In the genomic region with DNA sequence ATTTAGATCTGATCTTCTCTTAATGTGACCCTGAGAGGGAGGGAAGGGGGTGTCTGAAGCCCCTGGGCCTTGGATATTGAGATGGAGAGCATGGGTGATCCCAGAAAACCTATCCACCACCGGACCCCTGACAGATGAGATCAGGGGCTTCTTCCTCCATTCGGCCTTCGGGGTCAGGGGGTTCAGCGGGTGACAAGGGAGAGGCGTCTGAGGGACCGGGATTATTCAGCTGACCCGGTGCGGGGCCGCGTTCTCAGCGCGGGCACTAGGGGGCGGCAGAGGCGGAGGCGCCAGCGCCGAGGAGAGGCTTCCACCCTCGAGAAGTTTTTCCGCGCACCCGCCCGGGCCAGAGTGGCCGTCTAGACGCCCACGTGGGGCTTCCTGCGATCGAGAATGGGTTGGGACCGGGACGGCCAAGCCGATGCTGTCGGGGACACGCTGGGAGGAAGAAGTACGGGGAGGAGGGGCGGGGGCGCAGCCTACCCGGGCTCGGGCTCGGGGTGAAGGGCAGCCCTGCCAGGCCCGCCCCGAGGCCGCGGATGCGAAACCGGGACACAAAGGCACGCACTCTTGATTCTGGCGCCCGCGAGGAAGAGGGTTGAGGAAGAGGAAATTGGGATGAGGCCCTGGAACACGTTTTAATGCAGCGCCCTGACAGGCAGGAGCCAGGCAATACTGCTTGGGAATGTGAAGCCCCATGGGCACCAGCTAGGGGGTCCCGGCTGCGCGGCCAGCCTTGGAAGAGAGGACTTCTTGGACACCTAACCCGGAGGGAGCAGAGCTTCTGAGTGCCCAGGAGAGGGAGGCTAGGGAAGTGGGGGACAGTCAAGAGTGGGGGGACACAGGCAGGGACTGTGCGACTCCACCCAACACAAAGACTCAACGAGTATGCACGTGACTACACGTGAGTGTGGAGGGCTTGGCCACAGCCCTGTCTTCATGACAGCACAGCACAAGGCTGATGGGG, we compare ENCODE assay signal across 1 cellular context.
TF ChIP-seq lines count a peak whose summit lies in the region.

No MANE protein-coding gene starts in this region.

TF ChIP-seq in HepG2, 621 proteins besides CTCF, POLR2A, EP300 and RAD21 (continued from another document and continues in another):
- TF ChIP-seq, protein P1, sequence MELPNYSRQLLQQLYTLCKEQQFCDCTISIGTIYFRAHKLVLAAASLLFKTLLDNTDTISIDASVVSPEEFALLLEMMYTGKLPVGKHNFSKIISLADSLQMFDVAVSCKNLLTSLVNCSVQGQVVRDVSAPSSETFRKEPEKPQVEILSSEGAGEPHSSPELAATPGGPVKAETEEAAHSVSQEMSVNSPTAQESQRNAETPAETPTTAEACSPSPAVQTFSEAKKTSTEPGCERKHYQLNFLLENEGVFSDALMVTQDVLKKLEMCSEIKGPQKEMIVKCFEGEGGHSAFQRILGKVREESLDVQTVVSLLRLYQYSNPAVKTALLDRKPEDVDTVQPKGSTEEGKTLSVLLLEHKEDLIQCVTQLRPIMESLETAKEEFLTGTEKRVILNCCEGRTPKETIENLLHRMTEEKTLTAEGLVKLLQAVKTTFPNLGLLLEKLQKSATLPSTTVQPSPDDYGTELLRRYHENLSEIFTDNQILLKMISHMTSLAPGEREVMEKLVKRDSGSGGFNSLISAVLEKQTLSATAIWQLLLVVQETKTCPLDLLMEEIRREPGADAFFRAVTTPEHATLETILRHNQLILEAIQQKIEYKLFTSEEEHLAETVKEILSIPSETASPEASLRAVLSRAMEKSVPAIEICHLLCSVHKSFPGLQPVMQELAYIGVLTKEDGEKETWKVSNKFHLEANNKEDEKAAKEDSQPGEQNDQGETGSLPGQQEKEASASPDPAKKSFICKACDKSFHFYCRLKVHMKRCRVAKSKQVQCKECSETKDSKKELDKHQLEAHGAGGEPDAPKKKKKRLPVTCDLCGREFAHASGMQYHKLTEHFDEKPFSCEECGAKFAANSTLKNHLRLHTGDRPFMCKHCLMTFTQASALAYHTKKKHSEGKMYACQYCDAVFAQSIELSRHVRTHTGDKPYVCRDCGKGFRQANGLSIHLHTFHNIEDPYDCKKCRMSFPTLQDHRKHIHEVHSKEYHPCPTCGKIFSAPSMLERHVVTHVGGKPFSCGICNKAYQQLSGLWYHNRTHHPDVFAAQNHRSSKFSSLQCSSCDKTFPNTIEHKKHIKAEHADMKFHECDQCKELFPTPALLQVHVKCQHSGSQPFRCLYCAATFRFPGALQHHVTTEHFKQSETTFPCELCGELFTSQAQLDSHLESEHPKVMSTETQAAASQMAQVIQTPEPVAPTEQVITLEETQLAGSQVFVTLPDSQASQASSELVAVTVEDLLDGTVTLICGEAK (IDR thresholded peaks at IDR 0.05), result no peak
- TF ChIP-seq, protein P1 (CRISPR knock-in tag; IDR thresholded peaks at IDR 0.05), result no peak
- no peak for TF ChIP-seq ZNF383 (CRISPR knock-in tag; IDR thresholded peaks at IDR 0.05; ENCODE audit: borderline replicate concordance)
- no peak for TF ChIP-seq SOX6 (IDR thresholded peaks at IDR 0.05)
- TF ChIP-seq SOX6 (CRISPR knock-in tag; IDR thresholded peaks at IDR 0.05), result 0 out of 2 replicates have a peak, but pooled peaks have one; percentile 20
- TF ChIP-seq, protein P2, sequence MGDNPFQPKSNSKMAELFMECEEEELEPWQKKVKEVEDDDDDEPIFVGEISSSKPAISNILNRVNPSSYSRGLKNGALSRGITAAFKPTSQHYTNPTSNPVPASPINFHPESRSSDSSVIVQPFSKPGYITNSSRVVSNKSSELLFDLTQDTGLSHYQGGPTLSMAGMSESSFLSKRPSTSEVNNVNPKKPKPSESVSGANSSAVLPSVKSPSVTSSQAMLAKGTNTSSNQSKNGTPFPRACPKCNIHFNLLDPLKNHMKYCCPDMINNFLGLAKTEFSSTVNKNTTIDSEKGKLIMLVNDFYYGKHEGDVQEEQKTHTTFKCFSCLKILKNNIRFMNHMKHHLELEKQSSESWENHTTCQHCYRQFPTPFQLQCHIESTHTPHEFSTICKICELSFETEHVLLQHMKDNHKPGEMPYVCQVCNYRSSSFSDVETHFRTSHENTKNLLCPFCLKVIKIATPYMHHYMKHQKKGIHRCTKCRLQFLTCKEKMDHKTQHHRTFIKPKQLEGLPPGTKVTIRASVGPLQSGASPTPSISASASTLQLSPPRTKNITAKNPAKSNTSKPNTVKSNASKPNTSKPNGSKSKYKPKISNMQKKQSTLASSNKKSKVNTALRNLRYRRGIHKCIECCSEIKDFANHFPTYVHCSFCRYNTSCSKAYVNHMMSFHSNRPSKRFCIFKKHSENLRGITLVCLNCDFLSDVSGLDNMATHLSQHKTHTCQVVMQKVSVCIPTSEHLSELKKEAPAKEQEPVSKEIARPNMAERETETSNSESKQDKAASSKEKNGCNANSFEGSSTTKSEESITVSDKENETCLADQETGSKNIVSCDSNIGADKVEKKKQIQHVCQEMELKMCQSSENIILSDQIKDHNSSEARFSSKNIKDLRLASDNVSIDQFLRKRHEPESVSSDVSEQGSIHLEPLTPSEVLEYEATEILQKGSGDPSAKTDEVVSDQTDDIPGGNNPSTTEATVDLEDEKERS (CRISPR knock-in tag; IDR thresholded peaks at IDR 0.05), result 0 out of 2 replicates have a peak, but pooled peaks have one; percentile 26
- TF ChIP-seq, protein P3, sequence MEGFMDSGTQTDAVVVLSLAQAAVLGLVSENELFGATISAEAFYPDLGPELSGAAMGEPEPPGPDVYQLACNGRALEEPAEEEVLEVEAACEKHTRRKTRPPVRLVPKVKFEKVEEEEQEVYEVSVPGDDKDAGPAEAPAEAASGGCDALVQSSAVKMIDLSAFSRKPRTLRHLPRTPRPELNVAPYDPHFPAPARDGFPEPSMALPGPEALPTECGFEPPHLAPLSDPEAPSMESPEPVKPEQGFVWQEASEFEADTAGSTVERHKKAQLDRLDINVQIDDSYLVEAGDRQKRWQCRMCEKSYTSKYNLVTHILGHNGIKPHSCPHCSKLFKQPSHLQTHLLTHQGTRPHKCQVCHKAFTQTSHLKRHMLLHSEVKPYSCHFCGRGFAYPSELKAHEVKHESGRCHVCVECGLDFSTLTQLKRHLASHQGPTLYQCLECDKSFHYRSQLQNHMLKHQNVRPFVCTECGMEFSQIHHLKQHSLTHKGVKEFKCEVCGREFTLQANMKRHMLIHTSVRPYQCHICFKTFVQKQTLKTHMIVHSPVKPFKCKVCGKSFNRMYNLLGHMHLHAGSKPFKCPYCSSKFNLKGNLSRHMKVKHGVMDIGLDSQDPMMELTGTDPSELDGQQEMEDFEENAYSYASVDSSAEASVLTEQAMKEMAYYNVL (CRISPR knock-in tag; IDR thresholded peaks at IDR 0.05; ENCODE audit: borderline replicate concordance), result 0 out of 2 replicates have a peak, but pooled peaks have one; percentile 31
- TF ChIP-seq NCOR1 (IDR thresholded peaks at IDR 0.05; ENCODE audit: borderline replicate concordance, low read length), result no peak
- no peak for TF ChIP-seq SOX5 (CRISPR knock-in tag; IDR thresholded peaks at IDR 0.05; ENCODE audit: borderline replicate concordance)
- TF ChIP-seq, protein P4, sequence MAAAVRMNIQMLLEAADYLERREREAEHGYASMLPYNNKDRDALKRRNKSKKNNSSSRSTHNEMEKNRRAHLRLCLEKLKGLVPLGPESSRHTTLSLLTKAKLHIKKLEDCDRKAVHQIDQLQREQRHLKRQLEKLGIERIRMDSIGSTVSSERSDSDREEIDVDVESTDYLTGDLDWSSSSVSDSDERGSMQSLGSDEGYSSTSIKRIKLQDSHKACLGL (CRISPR knock-in tag; IDR thresholded peaks at IDR 0.05), result peak; percentile 67; the same call in 1 of the 2 replicates
- no peak for TF ChIP-seq ZNF138 (CRISPR knock-in tag; IDR thresholded peaks at IDR 0.05; ENCODE audit: low read depth)
- 0 out of 2 replicates have a peak, but pooled peaks have one; percentile 28 for TF ChIP-seq ZNF430 (CRISPR knock-in tag; IDR thresholded peaks at IDR 0.05)
- peak; percentile 84 for TF ChIP-seq ARNT2 (CRISPR knock-in tag; IDR thresholded peaks at IDR 0.05; ENCODE audit: low read depth)
- no peak for TF ChIP-seq ZNF674 (CRISPR knock-in tag; IDR thresholded peaks at IDR 0.05; ENCODE audit: low read depth)
- TF ChIP-seq ZNF326 (CRISPR knock-in tag; IDR thresholded peaks at IDR 0.05; ENCODE audit: borderline replicate concordance), result no peak
- TF ChIP-seq SP140L (CRISPR knock-in tag; IDR thresholded peaks at IDR 0.05; ENCODE audit: borderline replicate concordance), result no peak
- TF ChIP-seq ARHGAP35 (CRISPR knock-in tag; IDR thresholded peaks at IDR 0.05; ENCODE audit: borderline replicate concordance), result no peak; the same call in 1 of the 2 replicates
- peak; percentile 31; the same call in 1 of the 2 replicates for TF ChIP-seq SMC3 (IDR thresholded peaks at IDR 0.05; ENCODE audit: low read length)
- TF ChIP-seq PPARG (CRISPR knock-in tag; conservative IDR thresholded peaks at IDR 0.05), result no peak
- no peak for TF ChIP-seq HOXA3 (CRISPR knock-in tag; IDR thresholded peaks at IDR 0.05)
- peak; percentile 57; the same call in 1 of the 2 replicates for TF ChIP-seq MEF2D (CRISPR knock-in tag; IDR thresholded peaks at IDR 0.05)
- no peak for TF ChIP-seq ZBTB21 (CRISPR knock-in tag; IDR thresholded peaks at IDR 0.05)
- TF ChIP-seq JUND (CRISPR knock-in tag; IDR thresholded peaks at IDR 0.05), result 0 out of 2 replicates have a peak, but pooled peaks have one; percentile 10
- TF ChIP-seq GABPA (IDR thresholded peaks at IDR 0.05; ENCODE audit: low read depth, low read length), result no peak
- no peak for TF ChIP-seq GABPA (CRISPR knock-in tag; IDR thresholded peaks at IDR 0.05; ENCODE audit: low read depth)
- TF ChIP-seq TCF7L2 (IDR thresholded peaks at IDR 0.05; ENCODE audit: low read depth, low read length), result no peak
- TF ChIP-seq, protein P5, sequence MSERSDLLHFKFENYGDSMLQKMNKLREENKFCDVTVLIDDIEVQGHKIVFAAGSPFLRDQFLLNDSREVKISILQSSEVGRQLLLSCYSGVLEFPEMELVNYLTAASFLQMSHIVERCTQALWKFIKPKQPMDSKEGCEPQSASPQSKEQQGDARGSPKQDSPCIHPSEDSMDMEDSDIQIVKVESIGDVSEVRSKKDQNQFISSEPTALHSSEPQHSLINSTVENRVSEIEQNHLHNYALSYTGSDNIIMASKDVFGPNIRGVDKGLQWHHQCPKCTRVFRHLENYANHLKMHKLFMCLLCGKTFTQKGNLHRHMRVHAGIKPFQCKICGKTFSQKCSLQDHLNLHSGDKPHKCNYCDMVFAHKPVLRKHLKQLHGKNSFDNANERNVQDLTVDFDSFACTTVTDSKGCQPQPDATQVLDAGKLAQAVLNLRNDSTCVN (CRISPR knock-in tag; IDR thresholded peaks at IDR 0.05; ENCODE audit: borderline replicate concordance), result no peak
- no peak for TF ChIP-seq ZC3H13 (CRISPR knock-in tag; IDR thresholded peaks at IDR 0.05)
- TF ChIP-seq ZNF556 (CRISPR knock-in tag; IDR thresholded peaks at IDR 0.05; ENCODE audit: borderline replicate concordance), result peak; percentile 33; the same call in 1 of the 2 replicates
- TF ChIP-seq, protein P6, sequence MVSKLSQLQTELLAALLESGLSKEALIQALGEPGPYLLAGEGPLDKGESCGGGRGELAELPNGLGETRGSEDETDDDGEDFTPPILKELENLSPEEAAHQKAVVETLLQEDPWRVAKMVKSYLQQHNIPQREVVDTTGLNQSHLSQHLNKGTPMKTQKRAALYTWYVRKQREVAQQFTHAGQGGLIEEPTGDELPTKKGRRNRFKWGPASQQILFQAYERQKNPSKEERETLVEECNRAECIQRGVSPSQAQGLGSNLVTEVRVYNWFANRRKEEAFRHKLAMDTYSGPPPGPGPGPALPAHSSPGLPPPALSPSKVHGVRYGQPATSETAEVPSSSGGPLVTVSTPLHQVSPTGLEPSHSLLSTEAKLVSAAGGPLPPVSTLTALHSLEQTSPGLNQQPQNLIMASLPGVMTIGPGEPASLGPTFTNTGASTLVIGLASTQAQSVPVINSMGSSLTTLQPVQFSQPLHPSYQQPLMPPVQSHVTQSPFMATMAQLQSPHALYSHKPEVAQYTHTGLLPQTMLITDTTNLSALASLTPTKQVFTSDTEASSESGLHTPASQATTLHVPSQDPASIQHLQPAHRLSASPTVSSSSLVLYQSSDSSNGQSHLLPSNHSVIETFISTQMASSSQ (IDR thresholded peaks at IDR 0.05; ENCODE audit: low read depth), result no peak
- TF ChIP-seq, protein P6 (CRISPR knock-in tag; IDR thresholded peaks at IDR 0.05; ENCODE audit: borderline replicate concordance), result no peak
- TF ChIP-seq, protein P7, sequence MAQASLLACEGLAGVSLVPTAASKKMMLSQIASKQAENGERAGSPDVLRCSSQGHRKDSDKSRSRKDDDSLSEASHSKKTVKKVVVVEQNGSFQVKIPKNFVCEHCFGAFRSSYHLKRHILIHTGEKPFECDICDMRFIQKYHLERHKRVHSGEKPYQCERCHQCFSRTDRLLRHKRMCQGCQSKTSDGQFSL (CRISPR knock-in tag; IDR thresholded peaks at IDR 0.05), result no peak
- TF ChIP-seq ZNF101 (CRISPR knock-in tag; IDR thresholded peaks at IDR 0.05; ENCODE audit: borderline replicate concordance, low read depth), result no peak
- TF ChIP-seq GATAD1 (CRISPR knock-in tag; IDR thresholded peaks at IDR 0.05), result peak; percentile 15; the same call in 1 of the 2 replicates
